8 cellular contexts compared by ENCODE assay signal in genomic region chr4:145935253-145936141, GRCh38. TPM values are rescaled to one million over a fixed set of nuclear protein-coding genes. Genes with fewer than 3 reads are reported as not detected.
A peak's percentile ranks its signal among the peaks of the same experiment; 100 is the strongest.
DNase-seq lines count a peak whose midpoint lies in the region; ATAC-seq and TF ChIP-seq lines count a peak whose summit lies in the region.

No MANE protein-coding gene starts in this region.

- H3K27me3 ChIP-seq in A673 (replicated peaks; ENCODE audit: insufficient read depth, low read depth, low read length, poor library complexity): no peaks in the 10 kb centered on the region

- intact Hi-C loops in A673 (cut with micrococcal nuclease; ENCODE audit: unreplicated experiment): loop anchor here (2.0 to 5.0 kb wide), 4 partner anchors 63 to 318 kb away; partner anchors contain the start of gene MMAA

- TF ChIP-seq CTCF in A673 (conservative IDR thresholded peaks at IDR 0.05; ENCODE audit: low read depth, low read length) (no peak), GM12875 (IDR thresholded peaks at IDR 0.05; ENCODE audit: borderline replicate concordance, insufficient read depth, low read depth, low read length) (no peak), epithelial cell of proximal tubule (conservative IDR thresholded peaks at IDR 0.05; ENCODE audit: low read depth, low read length) (no peak)

- BruUV-seq in A673 (replicated peaks; lab: Mats Ljungman, UMichigan): TSS peak; percentile 35

- POLR2A ChIA-PET in A673 (lab: Charles Lee; ENCODE audit: low non-redundant PET): no interaction called here

- ATAC-seq in HG02870 (IDR thresholded peaks at IDR 0.05; ENCODE audit: unreplicated experiment) (peak; percentile 14), GM18498 (IDR thresholded peaks at IDR 0.05; ENCODE audit: unreplicated experiment) (no peak), HG02973 (IDR thresholded peaks at IDR 0.05; ENCODE audit: unreplicated experiment) (no peak)

- no peaks in the 10 kb centered on the region for H3K9me3 ChIP-seq in A673 (ENCODE audit: low read depth, low read length, poor library complexity, severe bottlenecking)

- H3K27ac ChIP-seq in A673 (ENCODE audit: low read depth, low read length, poor library complexity, severe bottlenecking): peak overlapping the region; percentile 87

- H3K4me1 ChIP-seq in A673 (ENCODE audit: insufficient read depth, low read length, poor library complexity, severe bottlenecking): peaks cover 28% of the 10 kb centered on the region

- H3K36me3 ChIP-seq in A673 (ENCODE audit: insufficient read depth, low read length, poor library complexity, severe bottlenecking): no peaks in the 10 kb centered on the region

- CTCF ChIA-PET in A673 (lab: Charles Lee): no interaction called here

- DNase-seq in A673 (ENCODE audit: low spot score): no peak
- peak; percentile 34 for DNase-seq in SKM-1 treated with dmso at 0.1 percent for 144 hours (lab: John Stamatoyannopoulos, UW; ENCODE audit: unreplicated experiment)
- DNase-seq in epithelial cell of proximal tubule (ENCODE audit: low read depth): no peak
- DNase-seq in myocyte (ENCODE audit: low read depth): peak; percentile 47

- H3K4me3 ChIP-seq in A673 (ENCODE audit: low read depth, low read length, poor library complexity, severe bottlenecking) (peak overlapping the region; percentile 87), GM12875 (ENCODE audit: low read depth, low read length) (peak overlapping the region; percentile 72), epithelial cell of proximal tubule (ENCODE audit: low read depth, low read length) (peak overlapping the region; percentile 79)

RNA-seq across cellular contexts. Expression of gene ZNF827, which starts 3.1 kb away (rescaled TPM):
- total RNA-seq in A673 (2021): 18.4 and 20.0 TPM in 2 replicates
- total RNA-seq in epithelial cell of proximal tubule: 14.1 and 17.4 TPM in 2 replicates
- 8.5 and 10.4 TPM in 2 replicates for total RNA-seq in myocyte
- polyA plus RNA-seq in myocyte (2012): 10.0 TPM

Comparison
In these comparisons a context has a peak if more than half of its experiments do, and no peak if none do; other contexts are left out.
1. DNase-seq: peak in SKM-1 treated with dmso at 0.1 percent for 144 hours (single experiment) and myocyte (single experiment); none in A673 (single experiment) and epithelial cell of proximal tubule (single experiment).
2. Peak in every context shown above with its lines, with median percentiles within 50 percentile points of each other: H3K4me3 ChIP-seq.